ENCODE assay signal across 1 cellular context in the genomic region with DNA sequence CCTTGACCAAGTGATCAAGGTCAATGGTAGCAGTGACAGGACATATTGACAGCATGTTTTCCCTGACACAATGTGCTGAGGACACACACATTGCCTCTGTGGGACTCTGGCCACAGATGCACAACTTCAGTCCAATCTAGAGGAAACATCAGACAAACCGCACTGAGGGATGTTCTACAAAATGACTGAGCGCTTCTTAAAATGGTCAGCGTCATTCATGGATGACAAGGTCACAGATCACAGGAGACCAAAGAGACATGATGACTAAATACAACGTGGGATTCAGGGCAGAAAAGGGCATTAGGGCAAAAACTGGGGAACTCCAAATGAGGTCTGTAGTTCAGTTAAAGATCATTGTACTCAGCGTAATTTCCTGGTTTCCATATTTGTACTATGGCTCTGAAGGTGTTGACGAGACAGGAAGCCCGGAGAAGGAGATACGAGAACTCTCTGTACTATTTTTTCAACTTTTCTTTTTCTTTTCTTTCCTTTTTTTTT.
TF ChIP-seq lines count a peak whose summit lies in the region.

No MANE protein-coding gene starts in this region.

TF ChIP-seq in K562, 482 proteins besides CTCF, POLR2A, EP300 and RAD21 (continued from another document and continues in another):
- TF ChIP-seq, protein P1, sequence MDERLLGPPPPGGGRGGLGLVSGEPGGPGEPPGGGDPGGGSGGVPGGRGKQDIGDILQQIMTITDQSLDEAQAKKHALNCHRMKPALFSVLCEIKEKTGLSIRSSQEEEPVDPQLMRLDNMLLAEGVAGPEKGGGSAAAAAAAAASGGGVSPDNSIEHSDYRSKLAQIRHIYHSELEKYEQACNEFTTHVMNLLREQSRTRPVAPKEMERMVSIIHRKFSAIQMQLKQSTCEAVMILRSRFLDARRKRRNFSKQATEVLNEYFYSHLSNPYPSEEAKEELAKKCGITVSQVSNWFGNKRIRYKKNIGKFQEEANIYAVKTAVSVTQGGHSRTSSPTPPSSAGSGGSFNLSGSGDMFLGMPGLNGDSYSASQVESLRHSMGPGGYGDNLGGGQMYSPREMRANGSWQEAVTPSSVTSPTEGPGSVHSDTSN (CRISPR knock-in tag; IDR thresholded peaks at IDR 0.05; ENCODE audit: low read depth): no peak
- TF ChIP-seq, protein P1 (tag; conservative IDR thresholded peaks at IDR 0.05; ENCODE audit: low read depth): peak; percentile 27; the same call in 1 of the 2 replicates
- TF ChIP-seq ZNF184 (CRISPR knock-in tag; IDR thresholded peaks at IDR 0.05): no peak
- TF ChIP-seq, protein P2, sequence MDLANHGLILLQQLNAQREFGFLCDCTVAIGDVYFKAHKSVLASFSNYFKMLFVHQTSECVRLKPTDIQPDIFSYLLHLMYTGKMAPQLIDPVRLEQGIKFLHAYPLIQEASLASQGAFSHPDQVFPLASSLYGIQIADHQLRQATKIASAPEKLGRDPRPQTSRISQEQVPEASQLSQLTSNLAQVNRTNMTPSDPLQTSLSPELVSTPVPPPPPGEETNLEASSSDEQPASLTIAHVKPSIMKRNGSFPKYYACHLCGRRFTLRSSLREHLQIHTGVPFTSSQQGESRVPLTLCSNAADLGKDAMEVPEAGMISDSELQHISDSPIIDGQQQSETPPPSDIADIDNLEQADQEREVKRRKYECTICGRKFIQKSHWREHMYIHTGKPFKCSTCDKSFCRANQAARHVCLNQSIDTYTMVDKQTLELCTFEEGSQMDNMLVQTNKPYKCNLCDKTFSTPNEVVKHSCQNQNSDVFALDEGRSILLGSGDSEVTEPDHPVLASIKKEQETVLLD (IDR thresholded peaks at IDR 0.05): no peak
- no peak for TF ChIP-seq ZKSCAN1 (IDR thresholded peaks at IDR 0.05; ENCODE audit: low read depth, low read length)
- no peak for TF ChIP-seq MTA2 (IDR thresholded peaks at IDR 0.05; ENCODE audit: low read depth)
- 0 out of 4 replicates have a peak, but pooled peaks of 1 of the 2 experiments have one; percentile 26 for TF ChIP-seq KDM1A (IDR thresholded peaks at IDR 0.05)
- no peak for TF ChIP-seq HOXB6 (CRISPR knock-in tag; IDR thresholded peaks at IDR 0.05; ENCODE audit: borderline replicate concordance)
- TF ChIP-seq, protein P3, sequence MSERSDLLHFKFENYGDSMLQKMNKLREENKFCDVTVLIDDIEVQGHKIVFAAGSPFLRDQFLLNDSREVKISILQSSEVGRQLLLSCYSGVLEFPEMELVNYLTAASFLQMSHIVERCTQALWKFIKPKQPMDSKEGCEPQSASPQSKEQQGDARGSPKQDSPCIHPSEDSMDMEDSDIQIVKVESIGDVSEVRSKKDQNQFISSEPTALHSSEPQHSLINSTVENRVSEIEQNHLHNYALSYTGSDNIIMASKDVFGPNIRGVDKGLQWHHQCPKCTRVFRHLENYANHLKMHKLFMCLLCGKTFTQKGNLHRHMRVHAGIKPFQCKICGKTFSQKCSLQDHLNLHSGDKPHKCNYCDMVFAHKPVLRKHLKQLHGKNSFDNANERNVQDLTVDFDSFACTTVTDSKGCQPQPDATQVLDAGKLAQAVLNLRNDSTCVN (CRISPR knock-in tag; IDR thresholded peaks at IDR 0.05): no peak
- no peak for TF ChIP-seq ZNF146 (CRISPR knock-in tag; IDR thresholded peaks at IDR 0.05; ENCODE audit: unreplicated experiment)
- no peak for TF ChIP-seq POLR2H (tag; IDR thresholded peaks at IDR 0.05; ENCODE audit: low read depth)
- TF ChIP-seq, protein P4, sequence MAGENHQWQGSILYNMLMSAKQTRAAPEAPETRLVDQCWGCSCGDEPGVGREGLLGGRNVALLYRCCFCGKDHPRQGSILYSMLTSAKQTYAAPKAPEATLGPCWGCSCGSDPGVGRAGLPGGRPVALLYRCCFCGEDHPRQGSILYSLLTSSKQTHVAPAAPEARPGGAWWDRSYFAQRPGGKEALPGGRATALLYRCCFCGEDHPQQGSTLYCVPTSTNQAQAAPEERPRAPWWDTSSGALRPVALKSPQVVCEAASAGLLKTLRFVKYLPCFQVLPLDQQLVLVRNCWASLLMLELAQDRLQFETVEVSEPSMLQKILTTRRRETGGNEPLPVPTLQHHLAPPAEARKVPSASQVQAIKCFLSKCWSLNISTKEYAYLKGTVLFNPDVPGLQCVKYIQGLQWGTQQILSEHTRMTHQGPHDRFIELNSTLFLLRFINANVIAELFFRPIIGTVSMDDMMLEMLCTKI (IDR thresholded peaks at IDR 0.05; ENCODE audit: partially characterized antibody): no peak
- no peak for TF ChIP-seq PHF8 (IDR thresholded peaks at IDR 0.05; ENCODE audit: borderline replicate concordance, low read length)
- no peak for TF ChIP-seq BCOR (IDR thresholded peaks at IDR 0.05)
- no peak for TF ChIP-seq KLF13 (tag; IDR thresholded peaks at IDR 0.05; ENCODE audit: borderline replicate concordance, low read depth)
- TF ChIP-seq, protein P5, sequence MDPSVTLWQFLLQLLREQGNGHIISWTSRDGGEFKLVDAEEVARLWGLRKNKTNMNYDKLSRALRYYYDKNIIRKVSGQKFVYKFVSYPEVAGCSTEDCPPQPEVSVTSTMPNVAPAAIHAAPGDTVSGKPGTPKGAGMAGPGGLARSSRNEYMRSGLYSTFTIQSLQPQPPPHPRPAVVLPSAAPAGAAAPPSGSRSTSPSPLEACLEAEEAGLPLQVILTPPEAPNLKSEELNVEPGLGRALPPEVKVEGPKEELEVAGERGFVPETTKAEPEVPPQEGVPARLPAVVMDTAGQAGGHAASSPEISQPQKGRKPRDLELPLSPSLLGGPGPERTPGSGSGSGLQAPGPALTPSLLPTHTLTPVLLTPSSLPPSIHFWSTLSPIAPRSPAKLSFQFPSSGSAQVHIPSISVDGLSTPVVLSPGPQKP (CRISPR knock-in tag; IDR thresholded peaks at IDR 0.05): no peak
- no peak for TF ChIP-seq NBN (IDR thresholded peaks at IDR 0.05; ENCODE audit: low read depth)
- TF ChIP-seq ZNF668 (CRISPR knock-in tag; IDR thresholded peaks at IDR 0.05): no peak
- no peak for TF ChIP-seq ZNF212 (CRISPR knock-in tag; IDR thresholded peaks at IDR 0.05)
- TF ChIP-seq IRF2 (CRISPR knock-in tag; IDR thresholded peaks at IDR 0.05): no peak
- TF ChIP-seq, protein P6, sequence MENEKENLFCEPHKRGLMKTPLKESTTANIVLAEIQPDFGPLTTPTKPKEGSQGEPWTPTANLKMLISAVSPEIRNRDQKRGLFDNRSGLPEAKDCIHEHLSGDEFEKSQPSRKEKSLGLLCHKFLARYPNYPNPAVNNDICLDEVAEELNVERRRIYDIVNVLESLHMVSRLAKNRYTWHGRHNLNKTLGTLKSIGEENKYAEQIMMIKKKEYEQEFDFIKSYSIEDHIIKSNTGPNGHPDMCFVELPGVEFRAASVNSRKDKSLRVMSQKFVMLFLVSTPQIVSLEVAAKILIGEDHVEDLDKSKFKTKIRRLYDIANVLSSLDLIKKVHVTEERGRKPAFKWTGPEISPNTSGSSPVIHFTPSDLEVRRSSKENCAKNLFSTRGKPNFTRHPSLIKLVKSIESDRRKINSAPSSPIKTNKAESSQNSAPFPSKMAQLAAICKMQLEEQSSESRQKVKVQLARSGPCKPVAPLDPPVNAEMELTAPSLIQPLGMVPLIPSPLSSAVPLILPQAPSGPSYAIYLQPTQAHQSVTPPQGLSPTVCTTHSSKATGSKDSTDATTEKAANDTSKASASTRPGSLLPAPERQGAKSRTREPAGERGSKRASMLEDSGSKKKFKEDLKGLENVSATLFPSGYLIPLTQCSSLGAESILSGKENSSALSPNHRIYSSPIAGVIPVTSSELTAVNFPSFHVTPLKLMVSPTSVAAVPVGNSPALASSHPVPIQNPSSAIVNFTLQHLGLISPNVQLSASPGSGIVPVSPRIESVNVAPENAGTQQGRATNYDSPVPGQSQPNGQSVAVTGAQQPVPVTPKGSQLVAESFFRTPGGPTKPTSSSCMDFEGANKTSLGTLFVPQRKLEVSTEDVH (IDR thresholded peaks at IDR 0.05; ENCODE audit: low read depth, partially characterized antibody): no peak
- TF ChIP-seq CREB1 (IDR thresholded peaks at IDR 0.05): 0 out of 2 replicates have a peak, but pooled peaks have one; percentile 25
- TF ChIP-seq CREB1 (CRISPR knock-in tag; IDR thresholded peaks at IDR 0.05): 0 out of 2 replicates have a peak, but pooled peaks have one; percentile 30
- TF ChIP-seq MEIS2 (IDR thresholded peaks at IDR 0.05; ENCODE audit: partially characterized antibody): peak; percentile 44
- TF ChIP-seq ZNF79 (CRISPR knock-in tag; IDR thresholded peaks at IDR 0.05; ENCODE audit: low read depth): no peak
- no peak for TF ChIP-seq EP400 (IDR thresholded peaks at IDR 0.05)
- TF ChIP-seq, protein P7, sequence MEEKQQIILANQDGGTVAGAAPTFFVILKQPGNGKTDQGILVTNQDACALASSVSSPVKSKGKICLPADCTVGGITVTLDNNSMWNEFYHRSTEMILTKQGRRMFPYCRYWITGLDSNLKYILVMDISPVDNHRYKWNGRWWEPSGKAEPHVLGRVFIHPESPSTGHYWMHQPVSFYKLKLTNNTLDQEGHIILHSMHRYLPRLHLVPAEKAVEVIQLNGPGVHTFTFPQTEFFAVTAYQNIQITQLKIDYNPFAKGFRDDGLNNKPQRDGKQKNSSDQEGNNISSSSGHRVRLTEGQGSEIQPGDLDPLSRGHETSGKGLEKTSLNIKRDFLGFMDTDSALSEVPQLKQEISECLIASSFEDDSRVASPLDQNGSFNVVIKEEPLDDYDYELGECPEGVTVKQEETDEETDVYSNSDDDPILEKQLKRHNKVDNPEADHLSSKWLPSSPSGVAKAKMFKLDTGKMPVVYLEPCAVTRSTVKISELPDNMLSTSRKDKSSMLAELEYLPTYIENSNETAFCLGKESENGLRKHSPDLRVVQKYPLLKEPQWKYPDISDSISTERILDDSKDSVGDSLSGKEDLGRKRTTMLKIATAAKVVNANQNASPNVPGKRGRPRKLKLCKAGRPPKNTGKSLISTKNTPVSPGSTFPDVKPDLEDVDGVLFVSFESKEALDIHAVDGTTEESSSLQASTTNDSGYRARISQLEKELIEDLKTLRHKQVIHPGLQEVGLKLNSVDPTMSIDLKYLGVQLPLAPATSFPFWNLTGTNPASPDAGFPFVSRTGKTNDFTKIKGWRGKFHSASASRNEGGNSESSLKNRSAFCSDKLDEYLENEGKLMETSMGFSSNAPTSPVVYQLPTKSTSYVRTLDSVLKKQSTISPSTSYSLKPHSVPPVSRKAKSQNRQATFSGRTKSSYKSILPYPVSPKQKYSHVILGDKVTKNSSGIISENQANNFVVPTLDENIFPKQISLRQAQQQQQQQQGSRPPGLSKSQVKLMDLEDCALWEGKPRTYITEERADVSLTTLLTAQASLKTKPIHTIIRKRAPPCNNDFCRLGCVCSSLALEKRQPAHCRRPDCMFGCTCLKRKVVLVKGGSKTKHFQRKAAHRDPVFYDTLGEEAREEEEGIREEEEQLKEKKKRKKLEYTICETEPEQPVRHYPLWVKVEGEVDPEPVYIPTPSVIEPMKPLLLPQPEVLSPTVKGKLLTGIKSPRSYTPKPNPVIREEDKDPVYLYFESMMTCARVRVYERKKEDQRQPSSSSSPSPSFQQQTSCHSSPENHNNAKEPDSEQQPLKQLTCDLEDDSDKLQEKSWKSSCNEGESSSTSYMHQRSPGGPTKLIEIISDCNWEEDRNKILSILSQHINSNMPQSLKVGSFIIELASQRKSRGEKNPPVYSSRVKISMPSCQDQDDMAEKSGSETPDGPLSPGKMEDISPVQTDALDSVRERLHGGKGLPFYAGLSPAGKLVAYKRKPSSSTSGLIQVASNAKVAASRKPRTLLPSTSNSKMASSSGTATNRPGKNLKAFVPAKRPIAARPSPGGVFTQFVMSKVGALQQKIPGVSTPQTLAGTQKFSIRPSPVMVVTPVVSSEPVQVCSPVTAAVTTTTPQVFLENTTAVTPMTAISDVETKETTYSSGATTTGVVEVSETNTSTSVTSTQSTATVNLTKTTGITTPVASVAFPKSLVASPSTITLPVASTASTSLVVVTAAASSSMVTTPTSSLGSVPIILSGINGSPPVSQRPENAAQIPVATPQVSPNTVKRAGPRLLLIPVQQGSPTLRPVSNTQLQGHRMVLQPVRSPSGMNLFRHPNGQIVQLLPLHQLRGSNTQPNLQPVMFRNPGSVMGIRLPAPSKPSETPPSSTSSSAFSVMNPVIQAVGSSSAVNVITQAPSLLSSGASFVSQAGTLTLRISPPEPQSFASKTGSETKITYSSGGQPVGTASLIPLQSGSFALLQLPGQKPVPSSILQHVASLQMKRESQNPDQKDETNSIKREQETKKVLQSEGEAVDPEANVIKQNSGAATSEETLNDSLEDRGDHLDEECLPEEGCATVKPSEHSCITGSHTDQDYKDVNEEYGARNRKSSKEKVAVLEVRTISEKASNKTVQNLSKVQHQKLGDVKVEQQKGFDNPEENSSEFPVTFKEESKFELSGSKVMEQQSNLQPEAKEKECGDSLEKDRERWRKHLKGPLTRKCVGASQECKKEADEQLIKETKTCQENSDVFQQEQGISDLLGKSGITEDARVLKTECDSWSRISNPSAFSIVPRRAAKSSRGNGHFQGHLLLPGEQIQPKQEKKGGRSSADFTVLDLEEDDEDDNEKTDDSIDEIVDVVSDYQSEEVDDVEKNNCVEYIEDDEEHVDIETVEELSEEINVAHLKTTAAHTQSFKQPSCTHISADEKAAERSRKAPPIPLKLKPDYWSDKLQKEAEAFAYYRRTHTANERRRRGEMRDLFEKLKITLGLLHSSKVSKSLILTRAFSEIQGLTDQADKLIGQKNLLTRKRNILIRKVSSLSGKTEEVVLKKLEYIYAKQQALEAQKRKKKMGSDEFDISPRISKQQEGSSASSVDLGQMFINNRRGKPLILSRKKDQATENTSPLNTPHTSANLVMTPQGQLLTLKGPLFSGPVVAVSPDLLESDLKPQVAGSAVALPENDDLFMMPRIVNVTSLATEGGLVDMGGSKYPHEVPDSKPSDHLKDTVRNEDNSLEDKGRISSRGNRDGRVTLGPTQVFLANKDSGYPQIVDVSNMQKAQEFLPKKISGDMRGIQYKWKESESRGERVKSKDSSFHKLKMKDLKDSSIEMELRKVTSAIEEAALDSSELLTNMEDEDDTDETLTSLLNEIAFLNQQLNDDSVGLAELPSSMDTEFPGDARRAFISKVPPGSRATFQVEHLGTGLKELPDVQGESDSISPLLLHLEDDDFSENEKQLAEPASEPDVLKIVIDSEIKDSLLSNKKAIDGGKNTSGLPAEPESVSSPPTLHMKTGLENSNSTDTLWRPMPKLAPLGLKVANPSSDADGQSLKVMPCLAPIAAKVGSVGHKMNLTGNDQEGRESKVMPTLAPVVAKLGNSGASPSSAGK (IDR thresholded peaks at IDR 0.05): no peak
- no peak for TF ChIP-seq NR2C1 (IDR thresholded peaks at IDR 0.05)
- TF ChIP-seq NR2C1 (tag; IDR thresholded peaks at IDR 0.05): peak; percentile 56
